ENCODE assay signal across 10 cellular contexts in genomic region chr1:206716519-206717236, GRCh38. TPM values are rescaled to one million over a fixed set of nuclear protein-coding genes. Genes with fewer than 3 reads are reported as not detected.
DNase-seq lines count a peak whose midpoint lies in the region; ATAC-seq and TF ChIP-seq lines count a peak whose summit lies in the region.
"Had no signal": no experiment of that assay in that cellular context is flagged by ENCODE, and none has a peak within 500 bp of the region (broad histone marks: within the 10 kb centered on the region; RNA-seq: fewer than 3 reads in every experiment).

No MANE protein-coding gene starts in this region.

- H3K4me3 ChIP-seq in CD8-positive, alpha-beta T cell (ENCODE audit: low read depth, low read length) = no peak overlapping the region
- H3K4me3 ChIP-seq in HEK293 (ENCODE audit: low read depth, low read length) = no peak overlapping the region
- H3K4me3 ChIP-seq in naive thymus-derived CD4-positive, alpha-beta T cell (ENCODE audit: low read length) = no peak overlapping the region

- H3K27me3 ChIP-seq in CD8-positive, alpha-beta T cell (ENCODE audit: insufficient read depth, low read length) = no peaks in the 10 kb centered on the region
- no peaks in the 10 kb centered on the region for H3K27me3 ChIP-seq in naive thymus-derived CD4-positive, alpha-beta T cell (ENCODE audit: control insufficient read depth in 2 of 2, insufficient read depth in 2 of 2, low read length in 2 of 2)

- H3K36me3 Mint-ChIP-seq in CD8-positive, alpha-beta T cell = peaks cover 2% of the 10 kb centered on the region
- peaks cover 5% of the 10 kb centered on the region for H3K36me3 Mint-ChIP-seq in activated T-cell treated with anti-CD3 and anti-CD28 coated beads, Interleukin-2, amount 50 U/mL, for 4 hours (ENCODE audit: insufficient read depth)
- H3K36me3 Mint-ChIP-seq in naive thymus-derived CD4-positive, alpha-beta T cell = peaks cover 0 to 1% (median 0%) of the 10 kb centered on the region in 5 donors

- no peaks in the 10 kb centered on the region for H3K9me3 ChIP-seq in CD8-positive, alpha-beta T cell (ENCODE audit: low read length)
- H3K9me3 ChIP-seq in HEK293 (ENCODE audit: control insufficient read depth, insufficient read depth, low read depth, low read length) = no peaks in the 10 kb centered on the region
- no peaks in the 10 kb centered on the region for H3K9me3 ChIP-seq in naive thymus-derived CD4-positive, alpha-beta T cell (ENCODE audit: control insufficient read depth in 2 of 3, low read length in 3 of 3)

- peak overlapping the region; percentile 50 for H3K4me3 Mint-ChIP-seq in CD8-positive, alpha-beta T cell
- H3K4me3 Mint-ChIP-seq in activated T-cell treated with anti-CD3 and anti-CD28 coated beads, Interleukin-2, amount 50 U/mL, for 4 hours = peak overlapping the region; percentile 51
- H3K4me3 Mint-ChIP-seq in naive thymus-derived CD4-positive, alpha-beta T cell = peak overlapping the region; percentile 5 to 72 (median 54)

- DNase-seq in CD8-positive, alpha-beta T cell = no peak
- DNase-seq in activated T-cell treated with anti-CD3 and anti-CD28 coated beads, Interleukin-2, amount 50 U/mL, for 4 hours = no peak
- no peak for DNase-seq in naive thymus-derived CD4-positive, alpha-beta T cell
- DNase-seq in NCI-H2196 treated with DMSO at 0.1 percent for 48 hours (lab: John Stamatoyannopoulos, UW; ENCODE audit: unreplicated experiment) (no peak), islet precursor cell (no peak)
- DNase-seq: effector CD4-positive, alpha-beta T cell had no signal

- H3K27me3 Mint-ChIP-seq in CD8-positive, alpha-beta T cell (ENCODE audit: low read depth) = no peaks in the 10 kb centered on the region
- no peaks in the 10 kb centered on the region for H3K27me3 Mint-ChIP-seq in activated T-cell treated with anti-CD3 and anti-CD28 coated beads, Interleukin-2, amount 50 U/mL, for 4 hours (ENCODE audit: low read depth)
- H3K27me3 Mint-ChIP-seq in naive thymus-derived CD4-positive, alpha-beta T cell = no peaks in the 10 kb centered on the region

- intact Hi-C loops in CD8-positive, alpha-beta T cell (cut with DNase I, micrococcal nuclease) = no loop called here
- intact Hi-C loops in naive thymus-derived CD4-positive, alpha-beta T cell (cut with micrococcal nuclease) = loop anchor here (1.0 to 2.0 kb wide), 5 partner anchors 9 to 58 kb away; no protein-coding TSS in a partner anchor

- no peak for ATAC-seq in CD8-positive, alpha-beta T cell
- ATAC-seq in activated T-cell treated with anti-CD3 and anti-CD28 coated beads, Interleukin-2, amount 50 U/mL, for 4 hours = peak in 1 of 2 donors; percentile 11
- ATAC-seq in naive thymus-derived CD4-positive, alpha-beta T cell = peak; percentile 3
- ATAC-seq in GM19328 (IDR thresholded peaks at IDR 0.05; ENCODE audit: unreplicated experiment) = no peak
- ATAC-seq in GM21423 (IDR thresholded peaks at IDR 0.05; ENCODE audit: unreplicated experiment) = no peak

- peak overlapping the region; percentile 95 for H3K27ac Mint-ChIP-seq in CD8-positive, alpha-beta T cell
- H3K27ac Mint-ChIP-seq in naive thymus-derived CD4-positive, alpha-beta T cell = peak overlapping the region; percentile 15 to 89 (median 73)

- H3K9me3 Mint-ChIP-seq in CD8-positive, alpha-beta T cell = no peaks in the 10 kb centered on the region
- H3K9me3 Mint-ChIP-seq in activated T-cell treated with anti-CD3 and anti-CD28 coated beads, Interleukin-2, amount 50 U/mL, for 4 hours = no peaks in the 10 kb centered on the region
- no peaks in the 10 kb centered on the region for H3K9me3 Mint-ChIP-seq in naive thymus-derived CD4-positive, alpha-beta T cell

- POLR2A ChIA-PET in CD8-positive, alpha-beta T cell (lab: Charles Lee) = interaction anchor here (0.6 to 1.0 kb wide), 3 partner anchors 30 to 256 kb away, joined by 3 to 4 read pairs (median 3); no protein-coding TSS in a partner anchor
- POLR2A ChIA-PET in HEK293 (lab: Yijun Ruan, JAX) = no interaction called here
- POLR2A ChIA-PET in naive thymus-derived CD4-positive, alpha-beta T cell (lab: Charles Lee) = interaction anchor here (0.6 to 1.4 kb wide), 2 partner anchors 208 to 714 kb away, joined by 3 read pairs; no protein-coding TSS in a partner anchor

- CTCF ChIA-PET in CD8-positive, alpha-beta T cell (lab: Charles Lee) = interaction anchor here (0.9 to 2.3 kb wide), 8 partner anchors 8 to 266 kb away, joined by 3 to 9 read pairs (median 3); partner anchors contain the start of gene FCMR
- CTCF ChIA-PET in HEK293 (lab: Yijun Ruan, JAX) = interaction anchor here (8.2 kb wide), 1 partner anchor 9 kb away, joined by 62 read pairs; no protein-coding TSS in a partner anchor
- CTCF ChIA-PET in naive thymus-derived CD4-positive, alpha-beta T cell (lab: Charles Lee) = interaction anchor here (0.6 to 3.2 kb wide), 4 partner anchors 9 to 265 kb away, joined by 3 to 21 read pairs (median 4); no protein-coding TSS in a partner anchor

- H3K4me1 ChIP-seq in CD8-positive, alpha-beta T cell (ENCODE audit: insufficient read depth, low read length) = peaks cover 57% of the 10 kb centered on the region
- H3K4me1 ChIP-seq in HEK293 (ENCODE audit: control insufficient read depth, insufficient read depth, low read length) = peaks cover 7% of the 10 kb centered on the region; the same call in 1 of the 2 replicates
- H3K4me1 ChIP-seq in naive thymus-derived CD4-positive, alpha-beta T cell (ENCODE audit: control insufficient read depth in 2 of 2, insufficient read depth in 2 of 2, low read length in 2 of 2) = peaks cover 30 to 71% of the 10 kb centered on the region in 2 donors

- H3K36me3 ChIP-seq in CD8-positive, alpha-beta T cell (ENCODE audit: insufficient read depth, low read length) = no peaks in the 10 kb centered on the region
- H3K36me3 ChIP-seq in HEK293 (ENCODE audit: control insufficient read depth in 2 of 2, insufficient read depth in 1 of 2, low read length in 2 of 2) = no peaks in the 10 kb centered on the region
- no peaks in the 10 kb centered on the region for H3K36me3 ChIP-seq in naive thymus-derived CD4-positive, alpha-beta T cell (ENCODE audit: control insufficient read depth in 2 of 3, insufficient read depth in 3 of 3, low read length in 3 of 3)

- no peak overlapping the region for H3K27ac ChIP-seq in CD8-positive, alpha-beta T cell (ENCODE audit: low read depth, low read length)
- no peak overlapping the region for H3K27ac ChIP-seq in HEK293 (ENCODE audit: extremely low read depth, low read depth, low read length)
- H3K27ac ChIP-seq in naive thymus-derived CD4-positive, alpha-beta T cell (ENCODE audit: low read depth, low read length) = no peak overlapping the region

- peaks cover 88% of the 10 kb centered on the region for H3K4me1 Mint-ChIP-seq in CD8-positive, alpha-beta T cell (ENCODE audit: low read depth)
- H3K4me1 Mint-ChIP-seq in activated T-cell treated with anti-CD3 and anti-CD28 coated beads, Interleukin-2, amount 50 U/mL, for 4 hours (ENCODE audit: low read depth) = peaks cover 89% of the 10 kb centered on the region
- peaks cover 69 to 91% (median 83%) of the 10 kb centered on the region in 7 donors for H3K4me1 Mint-ChIP-seq in naive thymus-derived CD4-positive, alpha-beta T cell

- TF ChIP-seq CTCF in CD8-positive, alpha-beta T cell (IDR thresholded peaks at IDR 0.05) = no peak
- no peak for TF ChIP-seq CTCF in HEK293 (tag by site-specific recombination; IDR thresholded peaks at IDR 0.05)

TF ChIP-seq in HEK293, 187 proteins besides CTCF, POLR2A, EP300 and RAD21:
- TF ChIP-seq MEIS1 (CRISPR knock-in tag; IDR thresholded peaks at IDR 0.05; ENCODE audit: borderline replicate concordance) = no peak
- TF ChIP-seq ZNF426 (tag by site-specific recombination; IDR thresholded peaks at IDR 0.05) = no peak
- TF ChIP-seq ZFHX2 (tag by site-specific recombination; conservative IDR thresholded peaks at IDR 0.05) = 0 out of 2 replicates have a peak, but pooled peaks have one; percentile 20

RNA-seq across cellular contexts. Expression of gene MAPKAPK2, which starts 32.0 kb away (rescaled TPM):
- total RNA-seq in CD8-positive, alpha-beta T cell = 100 to 1,000 TPM; 218 to 225 TPM
- 100 to 1,000 TPM in 2 of 3 donors, 10 to 100 TPM in 1; 98.2 to 136 (median 135) TPM for total RNA-seq in activated T-cell treated with anti-CD3 and anti-CD28 coated beads, Interleukin-2, amount 50 U/mL, for 4 hours
- total RNA-seq in naive thymus-derived CD4-positive, alpha-beta T cell = 100 to 1,000 TPM in 1 of 5 experiments, 10 to 100 TPM in 4; 49.6 to 123 (median 80.5) TPM
- 1 to 10 TPM; 1.4 to 2.0 TPM for polyA plus RNA-seq in naive thymus-derived CD4-positive, alpha-beta T cell

RNA-seq across cellular contexts. Expression of gene IL19, which starts 53.9 kb away (rescaled TPM):
- not detected for total RNA-seq in CD8-positive, alpha-beta T cell
- total RNA-seq in activated T-cell treated with anti-CD3 and anti-CD28 coated beads, Interleukin-2, amount 50 U/mL, for 4 hours = under 1 TPM in 1 of 3 donors, not detected in 2; 0.19 TPM
- not detected for total RNA-seq in naive thymus-derived CD4-positive, alpha-beta T cell
- not detected for polyA plus RNA-seq in naive thymus-derived CD4-positive, alpha-beta T cell
- total RNA-seq: subcutaneous adipose tissue had no signal

RNA-seq across cellular contexts. Expression of gene IL10, which starts 55.6 kb away (rescaled TPM):
- total RNA-seq in CD8-positive, alpha-beta T cell = 1 to 10 TPM in 1 of 2 experiments, under 1 TPM in 1; 0.78 to 1.0 TPM
- 100 to 1,000 TPM in 1 of 3 donors, 10 to 100 TPM in 2; 38.4 to 111 (median 54.1) TPM for total RNA-seq in activated T-cell treated with anti-CD3 and anti-CD28 coated beads, Interleukin-2, amount 50 U/mL, for 4 hours
- total RNA-seq in naive thymus-derived CD4-positive, alpha-beta T cell = 1 to 10 TPM in 2 of 5 experiments, under 1 TPM in 2, not detected in 1; 0.19 to 2.7 (median 0.69) TPM
- polyA plus RNA-seq in naive thymus-derived CD4-positive, alpha-beta T cell = not detected

Comparison
In these comparisons a context has a peak if more than half of its experiments do, and no peak if none do; other contexts are left out.
1. RNA of gene IL10, which starts 55.6 kb away (total RNA-seq): 38.4 to 111 TPM in activated T-cell treated with anti-CD3 and anti-CD28 coated beads, Interleukin-2, amount 50 U/mL, for 4 hours; 0.78 to 1.0 TPM in CD8-positive, alpha-beta T cell and 0.19 to 2.7 TPM in naive thymus-derived CD4-positive, alpha-beta T cell; every median in the first group is over 10 times any median in the second.
2. intact Hi-C loops: an anchor here in naive thymus-derived CD4-positive, alpha-beta T cell (1.0 to 2.0 kb wide); none called in CD8-positive, alpha-beta T cell.
3. Peak in every context shown above with its lines, with median percentiles within 50 percentile points of each other: H3K4me3 Mint-ChIP-seq.